ENCODE assay signal across 18 cellular contexts in genomic region chr11:128201006-128201405, GRCh38.
DNase-seq lines count a peak whose midpoint lies in the region; ATAC-seq lines count a peak whose summit lies in the region.
"Had no signal": no experiment of that assay in that cellular context is flagged by ENCODE, and none has a peak within 500 bp of the region (broad histone marks: within the 10 kb centered on the region; RNA-seq: fewer than 3 reads in every experiment).

No MANE protein-coding gene starts in this region.

- no peak overlapping the region for H3K27ac Mint-ChIP-seq in activated CD4-positive, alpha-beta T cell treated with anti-CD3 and anti-CD28 coated beads, Interleukin-2, amount 10 ng/mL, durations not matched to agents 24 days and 14 days
- H3K27ac Mint-ChIP-seq in activated naive CD4-positive, alpha-beta T cell treated with anti-CD3 and anti-CD28 coated beads, Interleukin-2, amount 50 U/mL, for 72 hours: no peak overlapping the region
- no peak overlapping the region for H3K27ac Mint-ChIP-seq in activated T-helper 17 cell treated with anti-CD3 and anti-CD28 coated beads, Interleukin-2, amount 50 U/mL, for 72 hours

- peaks cover 11% of the 10 kb centered on the region for H3K4me1 Mint-ChIP-seq in activated CD4-positive, alpha-beta T cell treated with anti-CD3 and anti-CD28 coated beads, Interleukin-2, amount 10 ng/mL, durations not matched to agents 24 days and 14 days
- H3K4me1 Mint-ChIP-seq in activated T-helper 17 cell treated with anti-CD3 and anti-CD28 coated beads, Interleukin-2, amount 50 U/mL, for 72 hours: peaks cover 5% of the 10 kb centered on the region

- peak; percentile 62 to 90 for ATAC-seq in activated naive CD4-positive, alpha-beta T cell treated with anti-CD3 and anti-CD28 coated beads, Interleukin-2, amount 50 U/mL, for 72 hours
- ATAC-seq in activated T-helper 17 cell treated with anti-CD3 and anti-CD28 coated beads, Interleukin-2, amount 50 U/mL, for 72 hours (replicated peaks): peak; percentile 87
- peak; percentile 80 for ATAC-seq in stimulated activated naive CD8-positive, alpha-beta T cell treated with anti-CD3 and anti-CD28 coated beads, Interleukin-15, Interleukin-2, amounts not matched to agents 100 U/mL and 50 U/mL, for 24 hours
- no peak for ATAC-seq in GM19023 (IDR thresholded peaks at IDR 0.05; ENCODE audit: unreplicated experiment)
- ATAC-seq in GM19328 (IDR thresholded peaks at IDR 0.05; ENCODE audit: unreplicated experiment): no peak

- peaks cover 1% of the 10 kb centered on the region for H3K9me3 Mint-ChIP-seq in activated CD4-positive, alpha-beta T cell treated with anti-CD3 and anti-CD28 coated beads, Interleukin-2, amount 10 ng/mL, durations not matched to agents 24 days and 14 days
- H3K9me3 Mint-ChIP-seq in activated naive CD4-positive, alpha-beta T cell treated with anti-CD3 and anti-CD28 coated beads, Interleukin-2, amount 50 U/mL, for 72 hours: peaks cover 1 to 5% of the 10 kb centered on the region in 2 donors
- no peaks in the 10 kb centered on the region for H3K9me3 Mint-ChIP-seq in activated T-helper 17 cell treated with anti-CD3 and anti-CD28 coated beads, Interleukin-2, amount 50 U/mL, for 72 hours

- no peak overlapping the region for H3K4me3 Mint-ChIP-seq in activated CD4-positive, alpha-beta T cell treated with anti-CD3 and anti-CD28 coated beads, Interleukin-2, amount 10 ng/mL, durations not matched to agents 24 days and 14 days
- H3K4me3 Mint-ChIP-seq in activated T-helper 17 cell treated with anti-CD3 and anti-CD28 coated beads, Interleukin-2, amount 50 U/mL, for 72 hours: no peak overlapping the region

- no peaks in the 10 kb centered on the region for H3K36me3 Mint-ChIP-seq in activated CD4-positive, alpha-beta T cell treated with anti-CD3 and anti-CD28 coated beads, Interleukin-2, amount 10 ng/mL, durations not matched to agents 24 days and 14 days (ENCODE audit: low read depth)
- peaks cover 2 to 5% of the 10 kb centered on the region in 2 donors for H3K36me3 Mint-ChIP-seq in activated naive CD4-positive, alpha-beta T cell treated with anti-CD3 and anti-CD28 coated beads, Interleukin-2, amount 50 U/mL, for 72 hours
- no peaks in the 10 kb centered on the region for H3K36me3 Mint-ChIP-seq in activated T-helper 17 cell treated with anti-CD3 and anti-CD28 coated beads, Interleukin-2, amount 50 U/mL, for 72 hours (ENCODE audit: low read depth)

- H3K27me3 Mint-ChIP-seq in activated CD4-positive, alpha-beta T cell treated with anti-CD3 and anti-CD28 coated beads, Interleukin-2, amount 10 ng/mL, durations not matched to agents 24 days and 14 days: no peaks in the 10 kb centered on the region
- no peaks in the 10 kb centered on the region for H3K27me3 Mint-ChIP-seq in activated T-helper 17 cell treated with anti-CD3 and anti-CD28 coated beads, Interleukin-2, amount 50 U/mL, for 72 hours

- intact Hi-C loops in activated CD4-positive, alpha-beta T cell treated with anti-CD3 and anti-CD28 coated beads, Interleukin-2, amount 10 ng/mL, durations not matched to agents 24 days and 14 days (cut with micrococcal nuclease): no loop called here

- DNase-seq in activated CD4-positive, alpha-beta T cell treated with anti-CD3 and anti-CD28 coated beads, Interleukin-2, amount 10 ng/mL, durations not matched to agents 24 days and 14 days: peak; percentile 52
- no peak for DNase-seq in activated CD4-positive, alpha-beta T cell treated with anti-CD3 and anti-CD28 coated beads, Interleukin-2, amount 50 U/mL, for 1 hour
- no peak for DNase-seq in activated naive CD4-positive, alpha-beta T cell treated with anti-CD3 and anti-CD28 coated beads, Interleukin-2, amount 50 U/mL, for 72 hours (ENCODE audit: low spot score in 2 of 2)
- no peak for DNase-seq in activated naive CD4-positive, alpha-beta T cell (lab: John Stamatoyannopoulos, UW)
- DNase-seq in stimulated activated naive CD8-positive, alpha-beta T cell treated with anti-CD3 and anti-CD28 coated beads, Interleukin-15, Interleukin-2, amounts not matched to agents 100 U/mL and 50 U/mL, for 24 hours: no peak
- DNase-seq: DMS79 treated with DMSO at 0.1 percent for 48 hours, NCI-H1417 treated with DMSO at 0.1 percent for 48 hours, NCI-H187, NCI-H2081 treated with DMSO at 0.1 percent for 48 hours, NCI-H2171, NCI-H226, NCI-H510A, NCI-H69, Right ventricle myocardium superior, RPMI8226 had no signal

Comparison
In these comparisons a context has a peak if more than half of its experiments do, and no peak if none do; other contexts are left out.
1. ATAC-seq: peak in activated naive CD4-positive, alpha-beta T cell treated with anti-CD3 and anti-CD28 coated beads, Interleukin-2, amount 50 U/mL, for 72 hours (2 of 2), activated T-helper 17 cell treated with anti-CD3 and anti-CD28 coated beads, Interleukin-2, amount 50 U/mL, for 72 hours (single experiment) and stimulated activated naive CD8-positive, alpha-beta T cell treated with anti-CD3 and anti-CD28 coated beads, Interleukin-15, Interleukin-2, amounts not matched to agents 100 U/mL and 50 U/mL, for 24 hours (single experiment); none in GM19023 (single experiment) and GM19328 (single experiment).